ENCODE assay signal across 11 cellular contexts in genomic region chr15:89366656-89367393, GRCh38. TPM values are rescaled to one million over a fixed set of nuclear protein-coding genes. Genes with fewer than 3 reads are reported as not detected.
DNase-seq lines count a peak whose midpoint lies in the region; ATAC-seq and TF ChIP-seq lines count a peak whose summit lies in the region.
"Had no signal": no experiment of that assay in that cellular context is flagged by ENCODE, and none has a peak within 500 bp of the region (broad histone marks: within the 10 kb centered on the region; RNA-seq: fewer than 3 reads in every experiment).

No MANE protein-coding gene starts in this region.

- H3K4me1 ChIP-seq in iPS-15b (ENCODE audit: control insufficient read depth, insufficient read depth, low read length) = peaks cover 11% of the 10 kb centered on the region

- H3K9me3 ChIP-seq in iPS-15b (ENCODE audit: control insufficient read depth, insufficient read depth, low read length) = peaks cover 3% of the 10 kb centered on the region
- H3K9me3 ChIP-seq: left lung, suprapubic skin had no signal

- no peak overlapping the region for H3K9ac ChIP-seq in iPS-15b (ENCODE audit: low read depth, low read length)

- peaks cover 13% of the 10 kb centered on the region for H3K4me1 Mint-ChIP-seq in activated T-cell treated with anti-CD3 and anti-CD28 coated beads, Interleukin-2, amount 50 U/mL, for 4 hours (ENCODE audit: low read depth)
- H3K4me1 Mint-ChIP-seq in activated B cell treated with CpG ODN at 0.5 μM for 24 hours = peaks cover 18% of the 10 kb centered on the region
- peaks cover 21 to 47% of the 10 kb centered on the region in 2 donors for H3K4me1 Mint-ChIP-seq in stimulated activated naive B cell treated with anti-CD40 and anti-IgM and Interleukin-4, amounts not matched to agents 10 μg/mL and 1 μg/mL and 100 μg/mL, for 72 hours

- peaks cover 88% of the 10 kb centered on the region for H3K27me3 Mint-ChIP-seq in activated T-cell treated with anti-CD3 and anti-CD28 coated beads, Interleukin-2, amount 50 U/mL, for 4 hours (ENCODE audit: low read depth)
- peaks cover 69% of the 10 kb centered on the region for H3K27me3 Mint-ChIP-seq in activated B cell treated with CpG ODN at 0.5 μM for 24 hours
- peaks cover 77 to 85% of the 10 kb centered on the region in 2 donors for H3K27me3 Mint-ChIP-seq in stimulated activated naive B cell treated with anti-CD40 and anti-IgM and Interleukin-4, amounts not matched to agents 10 μg/mL and 1 μg/mL and 100 μg/mL, for 72 hours

- no peaks in the 10 kb centered on the region for H3K36me3 ChIP-seq in iPS-15b (ENCODE audit: control insufficient read depth, insufficient read depth, low read length)
- H3K36me3 ChIP-seq: left lung, suprapubic skin had no signal

- peak overlapping the region; percentile 33 for H3K4me3 Mint-ChIP-seq in activated T-cell treated with anti-CD3 and anti-CD28 coated beads, Interleukin-2, amount 50 U/mL, for 4 hours
- peak overlapping the region; percentile 38 for H3K4me3 Mint-ChIP-seq in activated B cell treated with CpG ODN at 0.5 μM for 24 hours
- peak overlapping the region; percentile 61 to 69 for H3K4me3 Mint-ChIP-seq in stimulated activated naive B cell treated with anti-CD40 and anti-IgM and Interleukin-4, amounts not matched to agents 10 μg/mL and 1 μg/mL and 100 μg/mL, for 72 hours

- CTCF ChIA-PET in activated B cell treated with CpG ODN at 0.5 μM for 24 hours (lab: Charles Lee) = interaction anchor here (1.3 kb wide), 1 partner anchor 8 kb away, joined by 7 read pairs; no protein-coding TSS in a partner anchor

- no peak for DNase-seq in activated T-cell treated with anti-CD3 and anti-CD28 coated beads, Interleukin-2, amount 50 U/mL, for 4 hours
- DNase-seq in activated T-cell treated with anti-CD3 and anti-CD28 coated beads for 4 hours (no peak), activated B cell treated with CpG ODN at 0.5 μM for 24 hours (no peak), GOT3 (lab: John Stamatoyannopoulos, UW) (no peak), UCSD-AML1 (lab: John Stamatoyannopoulos, UW; ENCODE audit: unreplicated experiment) (no peak), activated gamma-delta T cell (lab: John Stamatoyannopoulos, UW) (no peak)
- no peak for DNase-seq in stimulated activated naive B cell treated with anti-CD40 and anti-IgM and Interleukin-4, amounts not matched to agents 10 μg/mL and 1 μg/mL and 100 μg/mL, for 72 hours
- DNase-seq: left lung had no signal

- ATAC-seq in activated T-cell treated with anti-CD3 and anti-CD28 coated beads, Interleukin-2, amount 50 U/mL, for 4 hours = no peak
- no peak for ATAC-seq in activated B cell treated with CpG ODN at 0.5 μM for 24 hours (ENCODE audit: low read depth)
- ATAC-seq in stimulated activated naive B cell treated with anti-CD40 and anti-IgM and Interleukin-4, amounts not matched to agents 10 μg/mL and 1 μg/mL and 100 μg/mL, for 72 hours (replicated peaks) = no peak
- ATAC-seq: left lung had no signal

- H3K36me3 Mint-ChIP-seq in activated T-cell treated with anti-CD3 and anti-CD28 coated beads, Interleukin-2, amount 50 U/mL, for 4 hours (ENCODE audit: insufficient read depth) = no peaks in the 10 kb centered on the region
- H3K36me3 Mint-ChIP-seq in activated B cell treated with CpG ODN at 0.5 μM for 24 hours (ENCODE audit: low read depth) = no peaks in the 10 kb centered on the region
- H3K36me3 Mint-ChIP-seq in stimulated activated naive B cell treated with anti-CD40 and anti-IgM and Interleukin-4, amounts not matched to agents 10 μg/mL and 1 μg/mL and 100 μg/mL, for 72 hours = no peaks in the 10 kb centered on the region

- TF ChIP-seq CTCF in activated B cell treated with CpG ODN at 0.5 μM for 24 hours (IDR thresholded peaks at IDR 0.05) = no peak

- no peak overlapping the region for H3K27ac Mint-ChIP-seq in activated B cell treated with CpG ODN at 0.5 μM for 24 hours
- peak overlapping the region; percentile 81 for H3K27ac Mint-ChIP-seq in stimulated activated naive B cell treated with anti-CD40 and anti-IgM and Interleukin-4, amounts not matched to agents 10 μg/mL and 1 μg/mL and 100 μg/mL, for 72 hours
- H3K27ac Mint-ChIP-seq: activated T-helper 2 cell treated with anti-CD3 and anti-CD28 coated beads, Interferon-gamma antibody, Interleukin-2, Interleukin-4, amounts not matched to agents 10 μg/mL and 5 μg/mL and 100 μg/mL, durations not matched to agents 14 hours and 24 hours and 36 hours had no signal

- POLR2A ChIA-PET in activated B cell treated with CpG ODN at 0.5 μM for 24 hours (lab: Charles Lee) = no interaction called here

- H3K4me3 ChIP-seq in iPS-15b (ENCODE audit: low read depth, low read length) = peak overlapping the region; percentile 39
- H3K4me3 ChIP-seq: suprapubic skin had no signal

- intact Hi-C loops in activated B cell treated with CpG ODN at 0.5 μM for 24 hours (cut with micrococcal nuclease) = no loop called here

- peaks cover 100% of the 10 kb centered on the region for H3K27me3 ChIP-seq in iPS-15b (ENCODE audit: control insufficient read depth, insufficient read depth, low read length)

- no peaks in the 10 kb centered on the region for H3K9me3 Mint-ChIP-seq in activated T-cell treated with anti-CD3 and anti-CD28 coated beads, Interleukin-2, amount 50 U/mL, for 4 hours
- no peaks in the 10 kb centered on the region for H3K9me3 Mint-ChIP-seq in activated B cell treated with CpG ODN at 0.5 μM for 24 hours
- H3K9me3 Mint-ChIP-seq in stimulated activated naive B cell treated with anti-CD40 and anti-IgM and Interleukin-4, amounts not matched to agents 10 μg/mL and 1 μg/mL and 100 μg/mL, for 72 hours = peaks cover 0 to 2% of the 10 kb centered on the region in 2 donors
- H3K9me3 Mint-ChIP-seq: activated T-helper 2 cell treated with anti-CD3 and anti-CD28 coated beads, Interferon-gamma antibody, Interleukin-2, Interleukin-4, amounts not matched to agents 10 μg/mL and 5 μg/mL and 100 μg/mL, durations not matched to agents 14 hours and 24 hours and 36 hours had no signal

RNA-seq across cellular contexts. Expression of gene POLG, which starts 32.2 kb away (rescaled TPM):
- 100 to 1,000 TPM; 119 to 142 (median 119) TPM for total RNA-seq in activated T-cell treated with anti-CD3 and anti-CD28 coated beads, Interleukin-2, amount 50 U/mL, for 4 hours
- 116 and 144 TPM in 2 replicates for total RNA-seq in activated B cell treated with CpG ODN at 0.5 μM for 24 hours
